22 cellular contexts compared by ENCODE assay signal in genomic region chr5:155024015-155024414, GRCh38. TPM values are rescaled to one million over a fixed set of nuclear protein-coding genes. Genes with fewer than 3 reads are reported as not detected.
DNase-seq lines count a peak whose midpoint lies in the region; ATAC-seq and TF ChIP-seq lines count a peak whose summit lies in the region.
"Had no signal": no experiment of that assay in that cellular context is flagged by ENCODE, and none has a peak within 500 bp of the region (broad histone marks: within the 10 kb centered on the region; RNA-seq: fewer than 3 reads in every experiment).

No MANE protein-coding gene starts in this region.

- ATAC-seq in HG03378 (IDR thresholded peaks at IDR 0.05; ENCODE audit: unreplicated experiment) (peak; percentile 47), heart left ventricle (no peak)
- no peak for ATAC-seq in activated naive CD4-positive, alpha-beta T cell treated with anti-CD3 and anti-CD28 coated beads, Interleukin-2, amount 50 U/mL, for 72 hours
- ATAC-seq: HCT116, pancreas had no signal

- no peak overlapping the region for H3K27ac ChIP-seq in OCI-LY3 (ENCODE audit: low read length)
- no peak overlapping the region for H3K27ac ChIP-seq in heart left ventricle
- H3K27ac ChIP-seq in vagina: no peak overlapping the region
- H3K27ac ChIP-seq: esophagus squamous epithelium, pancreas, sigmoid colon, SK-N-MC, transverse colon had no signal

- intact Hi-C loops in heart left ventricle (cut with DNase I) (no loop called here), vagina (cut with DNase I) (no loop called here)

- H3K27ac Mint-ChIP-seq in activated naive CD4-positive, alpha-beta T cell treated with anti-CD3 and anti-CD28 coated beads, Interleukin-2, amount 50 U/mL, for 72 hours: no peak overlapping the region
- H3K27ac Mint-ChIP-seq: CD4-positive, CD25-positive, alpha-beta regulatory T cell; naive B cell; stimulated activated naive CD8-positive, alpha-beta T cell treated with anti-CD3 and anti-CD28 coated beads, Interleukin-15, Interleukin-2, amounts not matched to agents 100 ng/mL and 50 ng/mL, for 24 hours had no signal

- WGBS in heart left ventricle, 4 donors: 85 to 94% (median 89%) methylated on average over 5 of the region's 5 CpGs

- H3K9me3 Mint-ChIP-seq in activated naive CD4-positive, alpha-beta T cell treated with anti-CD3 and anti-CD28 coated beads, Interleukin-2, amount 50 U/mL, for 72 hours: peaks cover 0 to 5% of the 10 kb centered on the region in 2 donors
- H3K9me3 Mint-ChIP-seq: stimulated activated naive CD8-positive, alpha-beta T cell treated with anti-CD3 and anti-CD28 coated beads, Interleukin-15, Interleukin-2, amounts not matched to agents 100 ng/mL and 50 ng/mL, for 24 hours had no signal

- peak overlapping the region; percentile 30 for H3K4me2 ChIP-seq in OCI-LY3 (ENCODE audit: low read length)

- H3K27me3 ChIP-seq in OCI-LY3 (ENCODE audit: low read depth, low read length): no peaks in the 10 kb centered on the region
- H3K27me3 ChIP-seq in heart left ventricle: peaks cover 0 to 2% (median 0%) of the 10 kb centered on the region in 9 donors
- H3K27me3 ChIP-seq in vagina: no peaks in the 10 kb centered on the region
- H3K27me3 ChIP-seq: esophagus squamous epithelium, pancreas, sigmoid colon, transverse colon had no signal

- TF ChIP-seq CTCF in OCI-LY3 (IDR thresholded peaks at IDR 0.05; ENCODE audit: low read depth, low read length) (no peak), heart left ventricle (IDR thresholded peaks at IDR 0.05) (no peak), vagina (IDR thresholded peaks at IDR 0.05) (no peak)

- DNase-seq in Daoy (ENCODE audit: low read depth) (peak; percentile 26), iPS DF 19.7 (ENCODE audit: low read depth, low spot score) (peak; percentile 76), heart left ventricle (no peak), vagina (ENCODE audit: extremely low spot score in 2 of 2) (no peak), NCI-H1048 (lab: John Stamatoyannopoulos, UW) (no peak)
- DNase-seq in activated naive CD4-positive, alpha-beta T cell treated with anti-CD3 and anti-CD28 coated beads, Interleukin-2, amount 50 U/mL, for 72 hours (ENCODE audit: low spot score in 2 of 2): no peak
- DNase-seq: activated CD4-positive, alpha-beta T cell treated with anti-CD3 and anti-CD28 coated beads for 1 hour; activated effector memory CD4-positive, alpha-beta T cell treated with Interleukin-2 at 50 U/mL for 16 hours; amniotic stem cell; CD4-positive, CD25-positive, alpha-beta regulatory T cell; esophagus squamous epithelium; naive B cell; pancreas; sigmoid colon; T1000; transverse colon had no signal

- no peaks in the 10 kb centered on the region for H3K36me3 Mint-ChIP-seq in activated naive CD4-positive, alpha-beta T cell treated with anti-CD3 and anti-CD28 coated beads, Interleukin-2, amount 50 U/mL, for 72 hours
- H3K36me3 Mint-ChIP-seq: CD4-positive, CD25-positive, alpha-beta regulatory T cell had no signal

- TF ChIP-seq POLR2A in heart left ventricle (IDR thresholded peaks at IDR 0.05) (no peak), vagina (IDR thresholded peaks at IDR 0.05) (no peak)

- H4K20me1 ChIP-seq in OCI-LY3 (ENCODE audit: insufficient read depth, low read length): no peaks in the 10 kb centered on the region

- H3K9ac ChIP-seq in OCI-LY3 (ENCODE audit: low read length): no peak overlapping the region

- H3K9me3 ChIP-seq in OCI-LY3 (ENCODE audit: insufficient read depth, low read length) (no peaks in the 10 kb centered on the region), heart left ventricle (peaks cover 0 to 21% (median 5%) of the 10 kb centered on the region in 12 donors), vagina (no peaks in the 10 kb centered on the region)
- H3K9me3 ChIP-seq: esophagus squamous epithelium, pancreas had no signal

- H2AFZ ChIP-seq in OCI-LY3 (ENCODE audit: low read depth, low read length): no peak overlapping the region

- no peak overlapping the region for H3K4me3 ChIP-seq in OCI-LY3 (ENCODE audit: low read length)
- H3K4me3 ChIP-seq in heart left ventricle: no peak overlapping the region
- H3K4me3 ChIP-seq in vagina: no peak overlapping the region
- H3K4me3 ChIP-seq: esophagus squamous epithelium, pancreas, sigmoid colon, SK-N-MC, transverse colon had no signal

- H3K4me1 ChIP-seq in OCI-LY3 (ENCODE audit: low read length) (peaks cover 23% of the 10 kb centered on the region), heart left ventricle (no peaks in the 10 kb centered on the region), vagina (no peaks in the 10 kb centered on the region)
- H3K4me1 ChIP-seq: esophagus squamous epithelium, pancreas, sigmoid colon, transverse colon had no signal

- no peaks in the 10 kb centered on the region for H3K79me2 ChIP-seq in OCI-LY3 (ENCODE audit: low read length)

- H3K36me3 ChIP-seq in OCI-LY3 (replicated peaks; ENCODE audit: low read depth, low read length): no peaks in the 10 kb centered on the region
- no peaks in the 10 kb centered on the region for H3K36me3 ChIP-seq in heart left ventricle
- H3K36me3 ChIP-seq in vagina: no peaks in the 10 kb centered on the region
- H3K36me3 ChIP-seq: esophagus squamous epithelium, pancreas, sigmoid colon, transverse colon had no signal

RNA-seq across cellular contexts. Expression of gene KIF4B, which starts 10.5 kb away (rescaled TPM):
- 0.17 TPM in 1 of 2 replicates, not detected in the other for total RNA-seq in Daoy (2014; rRNA removed; shearing (Covaris generic))
- total RNA-seq in activated naive CD4-positive, alpha-beta T cell treated with anti-CD3 and anti-CD28 coated beads, Interleukin-2, amount 50 U/mL, for 72 hours: under 1 TPM; 0.11 to 0.14 TPM
- total RNA-seq in heart left ventricle (under 1 TPM in 2 of 9 donors, not detected in 7; 0.07 to 0.21 TPM), vagina (not detected)
- polyA plus RNA-seq in heart left ventricle: not detected
- total RNA-seq: CD4-positive, CD25-positive, alpha-beta regulatory T cell; esophagus squamous epithelium; HT-29; pancreas; transverse colon had no signal
- polyA plus RNA-seq: CD4-positive, CD25-positive, alpha-beta regulatory T cell; pancreas had no signal

Comparison
In these comparisons a context has a peak if more than half of its experiments do, and no peak if none do; other contexts are left out.
1. DNase-seq: peak in Daoy (single experiment) and iPS DF 19.7 (single experiment); none in activated naive CD4-positive, alpha-beta T cell treated with anti-CD3 and anti-CD28 coated beads, Interleukin-2, amount 50 U/mL, for 72 hours (0 of 2), heart left ventricle (0 of 5), vagina (0 of 2) and NCI-H1048 (single experiment).